ENCODE assay signal across 1 cellular context in genomic region chr19:35006342-35006998, GRCh38.
A peak's percentile ranks its signal among the peaks of the same experiment; 100 is the strongest.
TF ChIP-seq lines count a peak whose summit lies in the region.

No MANE protein-coding gene starts in this region.

TF ChIP-seq in HepG2, 621 proteins besides CTCF, POLR2A, EP300 and RAD21 (continued from another document and continues in another):
- TF ChIP-seq ZNF574 (CRISPR knock-in tag; IDR thresholded peaks at IDR 0.05) (0 out of 2 replicates have a peak, but pooled peaks have one; percentile 34), ETS1 (CRISPR knock-in tag; IDR thresholded peaks at IDR 0.05) (no peak), PLRG1 (conservative IDR thresholded peaks at IDR 0.05) (no peak), HCFC1 (IDR thresholded peaks at IDR 0.05; ENCODE audit: low read depth, low read length) (no peak), TARDBP (CRISPR knock-in tag; IDR thresholded peaks at IDR 0.05) (peak; percentile 79), PAXIP1 (CRISPR knock-in tag; conservative IDR thresholded peaks at IDR 0.05) (peak; percentile 88), ETV6 (CRISPR knock-in tag; conservative IDR thresholded peaks at IDR 0.05) (no peak; the same call in 1 of the 2 replicates), SMAD1 (CRISPR knock-in tag; IDR thresholded peaks at IDR 0.05; ENCODE audit: borderline replicate concordance, low read depth) (no peak), ZNF784 (CRISPR knock-in tag; IDR thresholded peaks at IDR 0.05; ENCODE audit: borderline replicate concordance) (peak; percentile 29; the same call in 1 of the 2 replicates), ZNF710 (CRISPR knock-in tag; IDR thresholded peaks at IDR 0.05; ENCODE audit: borderline replicate concordance) (0 out of 2 replicates have a peak, but pooled peaks have one; percentile 46), ZNF792 (CRISPR knock-in tag; IDR thresholded peaks at IDR 0.05) (peak; percentile 77), POLR2AphosphoS5 (IDR thresholded peaks at IDR 0.05; ENCODE audit: low read depth, low read length) (no peak; the same call in 1 of the 2 replicates), ZNF550 (CRISPR knock-in tag; IDR thresholded peaks at IDR 0.05; ENCODE audit: borderline replicate concordance) (no peak), KDM6A (CRISPR knock-in tag; IDR thresholded peaks at IDR 0.05; ENCODE audit: low read depth) (peak; percentile 59), ZNF589 (CRISPR knock-in tag; conservative IDR thresholded peaks at IDR 0.05) (no peak), FIP1L1 (IDR thresholded peaks at IDR 0.05; ENCODE audit: borderline replicate concordance, insufficient read depth, low read depth, low read length) (no peak), ZNF224 (CRISPR knock-in tag; IDR thresholded peaks at IDR 0.05) (no peak), MTA1 (CRISPR knock-in tag; IDR thresholded peaks at IDR 0.05; ENCODE audit: borderline replicate concordance) (peak; percentile 87), DMTF1 (CRISPR knock-in tag; IDR thresholded peaks at IDR 0.05) (no peak), ZNF83 (CRISPR knock-in tag; IDR thresholded peaks at IDR 0.05; ENCODE audit: borderline replicate concordance) (no peak), MTERF4 (CRISPR knock-in tag; IDR thresholded peaks at IDR 0.05) (no peak), RERE (CRISPR knock-in tag; IDR thresholded peaks at IDR 0.05; ENCODE audit: low read depth) (peak; percentile 98), JDP2 (CRISPR knock-in tag; IDR thresholded peaks at IDR 0.05; ENCODE audit: borderline replicate concordance) (no peak; the same call in 1 of the 2 replicates), GRHL1 (CRISPR knock-in tag; conservative IDR thresholded peaks at IDR 0.05) (no peak)
